Comparison of ENCODE assay signal across 17 cellular contexts in genomic region chr14:94612580-94613554, GRCh38. TPM values are rescaled to one million over a fixed set of nuclear protein-coding genes. Genes with fewer than 3 reads are reported as not detected.
DNase-seq lines count a peak whose midpoint lies in the region; ATAC-seq and TF ChIP-seq lines count a peak whose summit lies in the region.
"Had no signal": no experiment of that assay in that cellular context is flagged by ENCODE, and none has a peak within 500 bp of the region (broad histone marks: within the 10 kb centered on the region; RNA-seq: fewer than 3 reads in every experiment).

No MANE protein-coding gene starts in this region.

- peaks cover 2% of the 10 kb centered on the region for H3K27me3 Mint-ChIP-seq in mesothelial cell of epicardium (ENCODE audit: low read depth)

- H3K9me3 ChIP-seq in esophagus squamous epithelium: peaks cover 0 to 19% (median 7%) of the 10 kb centered on the region in 3 donors
- peaks cover 5 to 9% of the 10 kb centered on the region in 2 donors for H3K9me3 ChIP-seq in lung (ENCODE audit: control insufficient read depth in 2 of 2, insufficient read depth in 1 of 2, low read length in 1 of 2)
- peaks cover 7 to 8% of the 10 kb centered on the region in 2 donors for H3K9me3 ChIP-seq in transverse colon

- intact Hi-C loops in esophagus squamous epithelium (cut with DNase I) (no loop called here), transverse colon (cut with DNase I; ENCODE audit: low total_unique reads) (no loop called here)

- H3K4me1 ChIP-seq in esophagus squamous epithelium (peaks cover 3 to 36% (median 3%) of the 10 kb centered on the region in 3 donors), lung (ENCODE audit: control insufficient read depth in 2 of 2, insufficient read depth in 2 of 2, low read length in 2 of 2) (no peaks in the 10 kb centered on the region), transverse colon (no peaks in the 10 kb centered on the region)

- TF ChIP-seq CTCF in esophagus squamous epithelium (IDR thresholded peaks at IDR 0.05): no peak
- TF ChIP-seq CTCF in lung (IDR thresholded peaks at IDR 0.05; ENCODE audit: control extremely low read depth, extremely low read depth): no peak
- no peak for TF ChIP-seq CTCF in transverse colon (IDR thresholded peaks at IDR 0.05)
- no peak for TF ChIP-seq CTCF in mesothelial cell of epicardium (IDR thresholded peaks at IDR 0.05; ENCODE audit: unreplicated experiment)

- ATAC-seq in lung (ENCODE audit: insufficient read depth, low FRiP score) (no peak), GM19455 (IDR thresholded peaks at IDR 0.05; ENCODE audit: unreplicated experiment) (no peak)
- ATAC-seq: activated T-helper 17 cell treated with anti-CD3 and anti-CD28 coated beads, Interleukin-2, amount 50 U/mL, for 72 hours had no signal

- H3K27me3 ChIP-seq in esophagus squamous epithelium: no peaks in the 10 kb centered on the region
- H3K27me3 ChIP-seq in lung (ENCODE audit: control insufficient read depth, insufficient read depth): no peaks in the 10 kb centered on the region
- H3K27me3 ChIP-seq in transverse colon: no peaks in the 10 kb centered on the region
- H3K27me3 ChIP-seq: BLaER1 treated with 17β-estradiol and CSF1 and Interleukin-3, amounts not matched to agents 10 nM and 100 nM; brain microvascular endothelial cell had no signal

- H3K27ac Mint-ChIP-seq in mesothelial cell of epicardium: no peak overlapping the region
- H3K27ac Mint-ChIP-seq: activated T-helper 17 cell treated with anti-CD3 and anti-CD28 coated beads, Interleukin-2, amount 50 U/mL, for 72 hours had no signal

- H3K9me3 Mint-ChIP-seq in mesothelial cell of epicardium: peaks cover 27% of the 10 kb centered on the region
- H3K9me3 Mint-ChIP-seq: activated T-helper 17 cell treated with anti-CD3 and anti-CD28 coated beads, Interleukin-2, amount 50 U/mL, for 72 hours had no signal

- peak overlapping the region in 2 of 4 donors; percentile 25 to 48 for H3K4me3 ChIP-seq in esophagus squamous epithelium
- H3K4me3 ChIP-seq in lung: no peak overlapping the region
- H3K4me3 ChIP-seq in transverse colon: no peak overlapping the region
- H3K4me3 ChIP-seq: BLaER1 treated with 17β-estradiol and CSF1 and Interleukin-3, amounts not matched to agents 10 nM and 100 nM had no signal

- peak; percentile 35 for DNase-seq in SW480 (ENCODE audit: low spot score)
- DNase-seq in esophagus squamous epithelium (lab: John Stamatoyannopoulos, UW): no peak
- DNase-seq in lung (ENCODE audit: low spot score): no peak
- no peak for DNase-seq in transverse colon
- DNase-seq in AG08395 (ENCODE audit: low spot score): no peak
- DNase-seq in iPS-NIHi11 (ENCODE audit: low spot score): no peak
- DNase-seq in mesothelial cell of epicardium (ENCODE audit: low spot score in 2 of 2, unreplicated experiment in 2 of 2): no peak
- DNase-seq: activated CD4-positive, alpha-beta T cell treated with anti-CD3 and anti-CD28 coated beads, Interleukin-2, amount 50 U/mL, for 4 hours; brain microvascular endothelial cell; NCI-H146; NCI-H510A; OCI-M1; stimulated activated CD4-positive, alpha-beta T cell treated with anti-CD3 and anti-CD28 coated beads, Interleukin-1b, Interleukin-23, amount 100 ng/mL, for 48 hours had no signal

- TF ChIP-seq EP300 in transverse colon (IDR thresholded peaks at IDR 0.05; ENCODE audit: low read depth): no peak

- H3K27ac ChIP-seq in esophagus squamous epithelium: peak overlapping the region in 3 of 4 donors; percentile 11 to 76 (median 64)
- H3K27ac ChIP-seq in lung (ENCODE audit: low read depth in 1 of 2, low read length in 1 of 2): peak overlapping the region; percentile 41 to 47
- peak overlapping the region; percentile 37 to 66 (median 46) for H3K27ac ChIP-seq in transverse colon
- H3K27ac ChIP-seq: BLaER1 treated with 17β-estradiol and CSF1 and Interleukin-3, amounts not matched to agents 10 nM and 100 nM; brain microvascular endothelial cell had no signal

- TF ChIP-seq POLR2A in esophagus squamous epithelium (IDR thresholded peaks at IDR 0.05): no peak
- TF ChIP-seq POLR2A in transverse colon (IDR thresholded peaks at IDR 0.05): no peak

- no peak overlapping the region for H3K4me3 Mint-ChIP-seq in mesothelial cell of epicardium
- H3K4me3 Mint-ChIP-seq: activated T-helper 17 cell treated with anti-CD3 and anti-CD28 coated beads, Interleukin-2, amount 50 U/mL, for 72 hours had no signal

- in situ Hi-C loops in transverse colon (cut with MboI; ENCODE audit: low pct_ligation_motif_present in 1 of 4, low pct_unique_long_range_greater_than_20kb in 1 of 4, low sequenced_read_pairs in 3 of 4): no loop called here

- H3K4me1 Mint-ChIP-seq in mesothelial cell of epicardium: no peaks in the 10 kb centered on the region
- H3K4me1 Mint-ChIP-seq: activated T-helper 17 cell treated with anti-CD3 and anti-CD28 coated beads, Interleukin-2, amount 50 U/mL, for 72 hours had no signal

- peaks cover 3% of the 10 kb centered on the region for H3K36me3 Mint-ChIP-seq in mesothelial cell of epicardium

- H3K36me3 ChIP-seq in esophagus squamous epithelium (no peaks in the 10 kb centered on the region), lung (ENCODE audit: control insufficient read depth in 2 of 2, insufficient read depth in 2 of 2, low read length in 2 of 2) (peaks cover 0 to 2% of the 10 kb centered on the region in 2 donors), transverse colon (no peaks in the 10 kb centered on the region)
- H3K36me3 ChIP-seq: BLaER1 treated with 17β-estradiol and CSF1 and Interleukin-3, amounts not matched to agents 10 nM and 100 nM; brain microvascular endothelial cell had no signal

- 37 to 47% methylated on average over 5 to 6 of the region's 9 CpGs for WGBS in esophagus squamous epithelium, 2 donors
- 49 to 57% methylated on average over 9 of the region's 9 CpGs for WGBS in lung, 2 donors
- WGBS in transverse colon (ENCODE audit: low coverage in 1 of 2), 2 donors: 69% methylated on average over 9 of the region's 9 CpGs; no CpG with 5 or more reads in 1 of the 2 donors

RNA-seq across cellular contexts. Expression of gene SERPINA3, which starts 0.7 kb away (rescaled TPM):
- total RNA-seq in esophagus squamous epithelium: 100 to 1,000 TPM in 1 of 4 donors, 10 to 100 TPM in 2, 1 to 10 TPM in 1; 3.3 to 223 (median 54.8) TPM
- 100 to 1,000 TPM in 1 of 2 donors, 1 to 10 TPM in 1; 4.9 to 408 TPM for total RNA-seq in lung
- 100 to 1,000 TPM; 100 to 446 TPM for polyA plus RNA-seq in lung
- total RNA-seq in transverse colon: 10 to 100 TPM; 16.0 to 72.7 (median 22.6) TPM
- total RNA-seq in mesothelial cell of epicardium: 0.11 to 0.29 TPM in 2 of 3 replicates, not detected in the other
- total RNA-seq: activated T-helper 17 cell treated with anti-CD3 and anti-CD28 coated beads, Interleukin-2, amount 50 U/mL, for 72 hours; T-helper 2 cell treated with Interferon-gamma antibody and Interleukin-4, amounts not matched to agents 100 ng/mL and 5 ng/mL, for 36 hours had no signal

RNA-seq across cellular contexts. Expression of gene SERPINA5, which starts 31.6 kb away (rescaled TPM):
- under 1 TPM in 3 of 4 donors, not detected in 1; 0.12 to 0.38 (median 0.35) TPM for total RNA-seq in esophagus squamous epithelium
- 1 to 10 TPM in 1 of 2 donors, not detected in 1; 4.3 TPM for total RNA-seq in lung
- polyA plus RNA-seq in lung: under 1 TPM; 0.14 to 0.52 TPM
- 10 to 100 TPM in 1 of 4 donors, 1 to 10 TPM in 1, under 1 TPM in 1, not detected in 1; 0.32 to 37.6 (median 1.5) TPM for total RNA-seq in transverse colon
- total RNA-seq in mesothelial cell of epicardium: 0.16 to 0.44 TPM (median 0.29 TPM) in 3 replicates
- total RNA-seq: activated T-helper 17 cell treated with anti-CD3 and anti-CD28 coated beads, Interleukin-2, amount 50 U/mL, for 72 hours; T-helper 2 cell treated with Interferon-gamma antibody and Interleukin-4, amounts not matched to agents 100 ng/mL and 5 ng/mL, for 36 hours had no signal

RNA-seq across cellular contexts. Expression of gene SERPINA4, which starts 51.6 kb away (rescaled TPM):
- total RNA-seq in esophagus squamous epithelium (not detected), lung (under 1 TPM in 1 of 2 donors, not detected in 1; 0.18 TPM), transverse colon (not detected), mesothelial cell of epicardium (not detected in 3 replicates)
- polyA plus RNA-seq in lung: not detected
- total RNA-seq: activated T-helper 17 cell treated with anti-CD3 and anti-CD28 coated beads, Interleukin-2, amount 50 U/mL, for 72 hours; T-helper 2 cell treated with Interferon-gamma antibody and Interleukin-4, amounts not matched to agents 100 ng/mL and 5 ng/mL, for 36 hours had no signal
